1 cellular context compared by ENCODE assay signal in genomic region chr9:98092633-98092971, GRCh38.
TF ChIP-seq lines count a peak whose summit lies in the region.

No MANE protein-coding gene starts in this region.

TF ChIP-seq in H1, 55 proteins besides CTCF, POLR2A, EP300 and RAD21:
- TF ChIP-seq FOSL1 (IDR thresholded peaks at IDR 0.05; ENCODE audit: insufficient read depth, low read depth, low read length), result no peak
- no peak for TF ChIP-seq GTF2F1 (IDR thresholded peaks at IDR 0.05; ENCODE audit: borderline replicate concordance, low read depth, low read length)
- TF ChIP-seq CHD1 (IDR thresholded peaks at IDR 0.05; ENCODE audit: low read depth, low read length), result no peak
- TF ChIP-seq POU5F1 (IDR thresholded peaks at IDR 0.05; ENCODE audit: low read depth, low read length), result no peak
- no peak for TF ChIP-seq TAF7 (optimal IDR thresholded peaks at IDR 0.05; ENCODE audit: borderline replicate concordance, low read depth, low read length)
- no peak for TF ChIP-seq PHF8 (conservative IDR thresholded peaks at IDR 0.05; ENCODE audit: low read depth, low read length)
- TF ChIP-seq RNF2 (IDR thresholded peaks at IDR 0.05; ENCODE audit: borderline replicate concordance, low read depth, low read length, missing control alignments, poor library complexity, severe bottlenecking), result no peak
- TF ChIP-seq ATF3 (IDR thresholded peaks at IDR 0.05; ENCODE audit: insufficient read depth, low read depth, low read length), result no peak
